25 cellular contexts compared by ENCODE assay signal in genomic region chr11:111362887-111363411, GRCh38. TPM values are rescaled to one million over a fixed set of nuclear protein-coding genes. Genes with fewer than 3 reads are reported as not detected.
A peak's percentile ranks its signal among the peaks of the same experiment; 100 is the strongest.
DNase-seq lines count a peak whose midpoint lies in the region; ATAC-seq, FAIRE-seq and TF ChIP-seq lines count a peak whose summit lies in the region.
"Had no signal": no experiment of that assay in that cellular context is flagged by ENCODE, and none has a peak within 500 bp of the region (broad histone marks: within the 10 kb centered on the region; RNA-seq: fewer than 3 reads in every experiment).

No MANE protein-coding gene starts in this region.

- ATAC-seq in memory B cell (ENCODE audit: low read depth) (no peak), upper lobe of right lung (peak; percentile 86)

- H3K27ac Mint-ChIP-seq in activated CD4-positive, alpha-beta T cell treated with anti-CD3 and anti-CD28 coated beads, Interleukin-2, amount 10 ng/mL, durations not matched to agents 24 days and 14 days: no peak overlapping the region
- peak overlapping the region; percentile 88 for H3K27ac Mint-ChIP-seq in memory B cell
- H3K27ac Mint-ChIP-seq: activated T-helper 2 cell treated with anti-CD3 and anti-CD28 coated beads, Interferon-gamma antibody, Interleukin-2, Interleukin-4, amounts not matched to agents 10 μg/mL and 5 μg/mL and 100 μg/mL, durations not matched to agents 14 hours and 24 hours and 36 hours had no signal

- intact Hi-C loops in activated CD4-positive, alpha-beta T cell treated with anti-CD3 and anti-CD28 coated beads, Interleukin-2, amount 10 ng/mL, durations not matched to agents 24 days and 14 days (cut with micrococcal nuclease): no loop called here
- intact Hi-C loops in upper lobe of right lung (cut with DNase I): no loop called here

- H3K36me3 ChIP-seq in bronchial epithelial cell (ENCODE audit: control insufficient read depth, insufficient read depth, low read length) (no peaks in the 10 kb centered on the region), upper lobe of right lung (no peaks in the 10 kb centered on the region)
- H3K36me3 ChIP-seq: left ventricle myocardium inferior, suprapubic skin had no signal

- H3K9me3 Mint-ChIP-seq in activated CD4-positive, alpha-beta T cell treated with anti-CD3 and anti-CD28 coated beads, Interleukin-2, amount 10 ng/mL, durations not matched to agents 24 days and 14 days: peaks cover 3% of the 10 kb centered on the region
- H3K9me3 Mint-ChIP-seq in memory B cell: no peaks in the 10 kb centered on the region
- H3K9me3 Mint-ChIP-seq: activated T-helper 2 cell treated with anti-CD3 and anti-CD28 coated beads, Interferon-gamma antibody, Interleukin-2, Interleukin-4, amounts not matched to agents 10 μg/mL and 5 μg/mL and 100 μg/mL, durations not matched to agents 14 hours and 24 hours and 36 hours had no signal

- TF ChIP-seq CTCF in bronchial epithelial cell (IDR thresholded peaks at IDR 0.05; ENCODE audit: insufficient read depth, low read length, severe bottlenecking) (no peak), upper lobe of right lung (IDR thresholded peaks at IDR 0.05) (no peak), GM20000 (IDR thresholded peaks at IDR 0.05; ENCODE audit: extremely low read depth, missing control alignments) (no peak)

- no peaks in the 10 kb centered on the region for H3K4me1 ChIP-seq in upper lobe of right lung
- H3K4me1 ChIP-seq: left ventricle myocardium inferior had no signal

- H3K9me3 ChIP-seq in upper lobe of right lung: no peaks in the 10 kb centered on the region
- H3K9me3 ChIP-seq: left ventricle myocardium inferior, suprapubic skin had no signal

- no peak overlapping the region for H3K4me3 Mint-ChIP-seq in activated CD4-positive, alpha-beta T cell treated with anti-CD3 and anti-CD28 coated beads, Interleukin-2, amount 10 ng/mL, durations not matched to agents 24 days and 14 days
- H3K4me3 Mint-ChIP-seq in memory B cell: peak overlapping the region; percentile 48

- FAIRE-seq in bronchial epithelial cell (lab: Jason Lieb, UNC): no peak

- DNase-seq in activated CD4-positive, alpha-beta T cell treated with anti-CD3 and anti-CD28 coated beads, Interleukin-2, amount 10 ng/mL, durations not matched to agents 24 days and 14 days: peak; percentile 33
- DNase-seq in activated CD4-positive, alpha-beta T cell treated with anti-CD3 and anti-CD28 coated beads, Interleukin-2, amount 50 U/mL, for 1 hour: no peak
- DNase-seq in bronchial epithelial cell (ENCODE audit: low read depth): peak; percentile 58
- DNase-seq in memory B cell (ENCODE audit: low spot score in 2 of 2): no peak
- DNase-seq in upper lobe of right lung: peak; percentile 86
- DNase-seq in activated CD4-positive, CD25-positive, alpha-beta regulatory T cell treated with anti-CD3 and anti-CD28 coated beads, Interleukin-2, amount 50 U/mL, for 72 hours: no peak
- no peak for DNase-seq in NK-92 treated with Interleukin-12 subunit alpha and Interleukin-12 subunit beta, amount 100 ng/mL, for 24 hours (lab: John Stamatoyannopoulos, UW)
- DNase-seq in GM20000 (ENCODE audit: low spot score): no peak
- DNase-seq: activated CD4-positive, alpha-beta T cell treated with anti-CD3 and anti-CD28 coated beads for 48 hours; C1 segment of cervical spinal cord; Calu3; GM23248; head of caudate nucleus; IMR-90; left ventricle myocardium inferior; NCI-H1694; NCI-H446; nucleus accumbens; stimulated activated CD8-positive, alpha-beta memory T cell treated with anti-CD3 and anti-CD28 coated beads, Interleukin-4, amount 100 ng/mL, for 48 hours had no signal

- H3K27ac ChIP-seq in upper lobe of right lung: peak overlapping the region; percentile 17
- H3K27ac ChIP-seq: coronary artery, GM23248, HL-60, left ventricle myocardium inferior, suprapubic skin had no signal

- H3K36me3 Mint-ChIP-seq in activated CD4-positive, alpha-beta T cell treated with anti-CD3 and anti-CD28 coated beads, Interleukin-2, amount 10 ng/mL, durations not matched to agents 24 days and 14 days (ENCODE audit: low read depth): peaks cover 59% of the 10 kb centered on the region
- H3K36me3 Mint-ChIP-seq in memory B cell: peaks cover 35% of the 10 kb centered on the region

- H3K27me3 ChIP-seq in bronchial epithelial cell (ENCODE audit: control insufficient read depth, insufficient read depth, low read length) (no peaks in the 10 kb centered on the region), upper lobe of right lung (no peaks in the 10 kb centered on the region)
- H3K27me3 ChIP-seq: suprapubic skin had no signal

- no peaks in the 10 kb centered on the region for H3K27me3 Mint-ChIP-seq in activated CD4-positive, alpha-beta T cell treated with anti-CD3 and anti-CD28 coated beads, Interleukin-2, amount 10 ng/mL, durations not matched to agents 24 days and 14 days
- H3K27me3 Mint-ChIP-seq in memory B cell: no peaks in the 10 kb centered on the region

- H3K4me3 ChIP-seq in bronchial epithelial cell (ENCODE audit: low read depth, low read length) (no peak overlapping the region), upper lobe of right lung (no peak overlapping the region)
- H3K4me3 ChIP-seq: coronary artery, GM23248, left ventricle myocardium inferior, suprapubic skin had no signal

- peaks cover 28% of the 10 kb centered on the region for H3K4me1 Mint-ChIP-seq in activated CD4-positive, alpha-beta T cell treated with anti-CD3 and anti-CD28 coated beads, Interleukin-2, amount 10 ng/mL, durations not matched to agents 24 days and 14 days
- peaks cover 58% of the 10 kb centered on the region for H3K4me1 Mint-ChIP-seq in memory B cell

RNA-seq across cellular contexts. Expression of gene POU2AF1, which starts 16.1 kb away (rescaled TPM):
- 65.6 and 68.9 TPM in 2 replicates for total RNA-seq in activated CD4-positive, alpha-beta T cell treated with anti-CD3 and anti-CD28 coated beads, Interleukin-2, amount 10 ng/mL, durations not matched to agents 24 days and 14 days
- total RNA-seq in bronchial epithelial cell: not detected in 2 replicates
- total RNA-seq in upper lobe of right lung: 2.5 TPM
- total RNA-seq: A673, Calu3, IMR-90, myocyte, suprapubic skin had no signal

Comparison
In these comparisons a context has a peak if more than half of its experiments do, and no peak if none do; other contexts are left out.
1. DNase-seq: peak in activated CD4-positive, alpha-beta T cell treated with anti-CD3 and anti-CD28 coated beads, Interleukin-2, amount 10 ng/mL, durations not matched to agents 24 days and 14 days (single experiment), bronchial epithelial cell (single experiment) and upper lobe of right lung (single experiment); none in activated CD4-positive, alpha-beta T cell treated with anti-CD3 and anti-CD28 coated beads, Interleukin-2, amount 50 U/mL, for 1 hour (single experiment), memory B cell (0 of 2), activated CD4-positive, CD25-positive, alpha-beta regulatory T cell treated with anti-CD3 and anti-CD28 coated beads, Interleukin-2, amount 50 U/mL, for 72 hours (single experiment), NK-92 treated with Interleukin-12 subunit alpha and Interleukin-12 subunit beta, amount 100 ng/mL, for 24 hours (single experiment) and GM20000 (single experiment).
2. RNA of gene POU2AF1, which starts 16.1 kb away (total RNA-seq): 65.6 to 68.9 TPM in activated CD4-positive, alpha-beta T cell treated with anti-CD3 and anti-CD28 coated beads, Interleukin-2, amount 10 ng/mL, durations not matched to agents 24 days and 14 days; 2.5 TPM in upper lobe of right lung (single experiment) and not detected in bronchial epithelial cell; every median in the first group is over 10 times any median in the second.